ENCODE assay signal across 23 cellular contexts in genomic region chr19:18670313-18670712, GRCh38. TPM values are rescaled to one million over a fixed set of nuclear protein-coding genes. Genes with fewer than 3 reads are reported as not detected.
"Had no signal": no experiment of that assay in that cellular context is flagged by ENCODE, and none has a peak within 500 bp of the region (broad histone marks: within the 10 kb centered on the region; RNA-seq: fewer than 3 reads in every experiment).

No MANE protein-coding gene starts in this region.

- H3K36me3 ChIP-seq: neural progenitor cell had no signal

- H3K27ac Mint-ChIP-seq: activated CD4-positive, alpha-beta memory T cell treated with anti-CD3 and anti-CD28 coated beads for 36 hours; activated naive CD4-positive, alpha-beta T cell treated with anti-CD3 and anti-CD28 coated beads for 36 hours; activated T-cell treated with anti-CD3 and anti-CD28 coated beads, Interleukin-2, amount 50 U/mL, for 72 hours; dendritic cell treated with granulocyte-macrophage colony-stimulating factor and Interleukin-4, amounts not matched to agents 40 ng/mL and 50 ng/mL, for 4 days; neural progenitor cell; stimulated activated naive B cell treated with anti-CD40 and anti-IgM and Interleukin-4, amounts not matched to agents 10 μg/mL and 1 μg/mL and 100 μg/mL, for 72 hours; type B pancreatic cell had no signal

- H3K9ac ChIP-seq: neural progenitor cell had no signal

- H3K27me3 Mint-ChIP-seq: activated CD4-positive, alpha-beta memory T cell treated with anti-CD3 and anti-CD28 coated beads for 36 hours; naive B cell; stimulated activated naive B cell treated with anti-CD40 and anti-IgM and Interleukin-4, amounts not matched to agents 10 μg/mL and 1 μg/mL and 100 μg/mL, for 72 hours; type B pancreatic cell had no signal

- H3K4me3 ChIP-seq: gastrocnemius medialis, heart right ventricle, lower lobe of right lung, neural progenitor cell, testis had no signal

- H3K9me3 Mint-ChIP-seq: activated CD4-positive, alpha-beta memory T cell treated with anti-CD3 and anti-CD28 coated beads for 36 hours; activated naive CD4-positive, alpha-beta T cell treated with anti-CD3 and anti-CD28 coated beads for 36 hours; activated T-cell treated with anti-CD3 and anti-CD28 coated beads, Interleukin-2, amount 50 U/mL, for 72 hours; dendritic cell treated with granulocyte-macrophage colony-stimulating factor and Interleukin-4, amounts not matched to agents 40 ng/mL and 50 ng/mL, for 4 days; naive B cell; neural progenitor cell; stimulated activated naive B cell treated with anti-CD40 and anti-IgM and Interleukin-4, amounts not matched to agents 10 μg/mL and 1 μg/mL and 100 μg/mL, for 72 hours; type B pancreatic cell had no signal

- H2AFZ ChIP-seq: neural progenitor cell had no signal

- DNase-seq: activated CD4-positive, alpha-beta memory T cell treated with anti-CD3 and anti-CD28 coated beads for 36 hours; activated CD4-positive, alpha-beta T cell treated with anti-CD3 and anti-CD28 coated beads for 4 hours; activated CD4-positive, CD25-positive, alpha-beta regulatory T cell; activated effector memory CD4-positive, alpha-beta T cell treated with Interleukin-2 at 50 U/mL for 16 hours; activated naive CD4-positive, alpha-beta T cell treated with anti-CD3 and anti-CD28 coated beads for 36 hours; activated T-cell treated with anti-CD3 and anti-CD28 coated beads, Interleukin-2, amount 50 U/mL, for 72 hours; amygdala; effector CD8-positive, alpha-beta T cell; gastrocnemius medialis; heart right ventricle; kidney; lower lobe of right lung; mesendoderm; naive B cell; stimulated activated CD4-positive, alpha-beta T cell treated with anti-CD3 and anti-CD28 coated beads, Interleukin-2, amount 100 ng/mL, for 48 hours; stimulated activated CD8-positive, alpha-beta memory T cell treated with anti-CD3 and anti-CD28 coated beads, Interleukin-4, amount 100 ng/mL, for 48 hours; stimulated activated naive B cell treated with anti-CD40 and anti-IgM and Interleukin-4, amounts not matched to agents 10 μg/mL and 1 μg/mL and 100 μg/mL, for 72 hours; T1000; testis had no signal

- H3K4me3 Mint-ChIP-seq: activated CD4-positive, alpha-beta memory T cell treated with anti-CD3 and anti-CD28 coated beads for 36 hours; activated naive CD4-positive, alpha-beta T cell treated with anti-CD3 and anti-CD28 coated beads for 36 hours; activated T-cell treated with anti-CD3 and anti-CD28 coated beads, Interleukin-2, amount 50 U/mL, for 72 hours; dendritic cell treated with granulocyte-macrophage colony-stimulating factor and Interleukin-4, amounts not matched to agents 40 ng/mL and 50 ng/mL, for 4 days; naive B cell; neural progenitor cell; stimulated activated naive B cell treated with anti-CD40 and anti-IgM and Interleukin-4, amounts not matched to agents 10 μg/mL and 1 μg/mL and 100 μg/mL, for 72 hours; type B pancreatic cell had no signal

- H3K9me3 ChIP-seq: gastrocnemius medialis, lower lobe of right lung, testis had no signal

- H3K27ac ChIP-seq: heart right ventricle, lower lobe of right lung, neural progenitor cell, testis had no signal

- H3K4me1 ChIP-seq: lower lobe of right lung, neural progenitor cell had no signal

- H3K27me3 ChIP-seq: gastrocnemius medialis, heart right ventricle, neural progenitor cell, testis had no signal

- H3K4me2 ChIP-seq: neural progenitor cell had no signal

RNA-seq across cellular contexts. Expression of gene TMEM59L, which starts 57.6 kb away (rescaled TPM):
- total RNA-seq: left lobe of liver had no signal
